ENCODE assay signal across 25 cellular contexts in the genomic region with DNA sequence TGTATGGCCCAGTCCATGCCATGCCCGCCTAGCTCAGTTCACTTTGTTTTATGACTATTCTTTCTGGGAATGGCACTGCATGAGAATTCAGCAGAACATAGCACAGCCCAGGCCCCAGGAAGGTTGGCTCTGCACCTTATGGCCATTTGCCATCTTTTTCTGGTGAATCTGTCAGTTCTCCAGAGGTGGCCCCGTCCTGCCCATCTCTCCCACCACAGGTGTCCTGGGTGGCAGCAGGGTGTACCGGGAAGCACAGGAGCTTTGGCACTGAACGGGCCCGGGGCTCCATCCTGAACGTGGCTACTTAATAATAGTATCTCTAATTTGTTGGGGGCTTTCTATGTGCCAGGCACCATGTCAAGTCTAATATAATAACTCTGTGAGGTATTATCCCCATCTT. TPM values are rescaled to one million over a fixed set of nuclear protein-coding genes. Genes with fewer than 3 reads are reported as not detected.
"Had no signal": no experiment of that assay in that cellular context is flagged by ENCODE, and none has a peak within 500 bp of the region (broad histone marks: within the 10 kb centered on the region; RNA-seq: fewer than 3 reads in every experiment).

No MANE protein-coding gene starts in this region.

- H3K27me3 ChIP-seq: colonic mucosa, ovary, thyroid gland had no signal

- H3K9me3 ChIP-seq: colonic mucosa, esophagus muscularis mucosa, gastroesophageal sphincter, heart left ventricle, ovary, psoas muscle, thyroid gland had no signal

- H3K4me3 ChIP-seq: colonic mucosa, esophagus muscularis mucosa, gastroesophageal sphincter, heart left ventricle, hepatocyte, ovary, psoas muscle, thyroid gland had no signal

- H3K79me2 ChIP-seq: hepatocyte had no signal

- H3K4me1 ChIP-seq: colonic mucosa, foreskin keratinocyte had no signal

- DNase-seq: colonic mucosa; dermis blood vessel endothelial cell; effector memory CD4-positive, alpha-beta T cell; foreskin keratinocyte; heart left ventricle; kidney; mammary epithelial cell; mesendoderm; nephron progenitor cell; occipital lobe; ovary; psoas muscle; small intestine; stimulated activated CD4-positive, alpha-beta T cell treated with anti-CD3 and anti-CD28 coated beads, Interleukin-15, amount 100 ng/mL, for 24 hours; stimulated activated CD4-positive, alpha-beta T cell treated with anti-CD3 and anti-CD28 coated beads, Interleukin-2, amount 100 ng/mL, for 48 hours; stimulated activated naive CD4-positive, alpha-beta T cell; stimulated activated naive CD8-positive, alpha-beta T cell treated with anti-CD3 and anti-CD28 coated beads, Interleukin-15, amount 100 ng/mL, for 72 hours; thyroid gland had no signal

- H2AFZ ChIP-seq: hepatocyte had no signal

- FAIRE-seq: endothelial cell of umbilical vein, kidney, small intestine had no signal

- H3K27ac ChIP-seq: colonic mucosa, esophagus muscularis mucosa, foreskin keratinocyte, gastroesophageal sphincter, hepatocyte, ovary, psoas muscle, thyroid gland had no signal

- H3K4me2 ChIP-seq: hepatocyte had no signal

- ATAC-seq: foreskin keratinocyte; gastroesophageal sphincter; left lobe of liver; naive thymus-derived CD8-positive, alpha-beta T cell; psoas muscle; stimulated activated naive CD8-positive, alpha-beta T cell treated with anti-CD3 and anti-CD28 coated beads, Interleukin-15, amount 100 ng/mL, for 72 hours had no signal

- H3K36me3 ChIP-seq: colonic mucosa, esophagus muscularis mucosa, gastroesophageal sphincter, heart left ventricle, ovary, thyroid gland had no signal

RNA-seq across cellular contexts. Expression of a gene that starts 24.7 kb away (rescaled TPM):
- total RNA-seq: endothelial cell of umbilical vein had no signal
- polyA plus RNA-seq: fibroblast of lung had no signal
